1 cellular context compared by ENCODE assay signal in genomic region chr10:50832171-50832751, GRCh38.
A peak's percentile ranks its signal among the peaks of the same experiment; 100 is the strongest.
TF ChIP-seq lines count a peak whose summit lies in the region.

No MANE protein-coding gene starts in this region.

TF ChIP-seq in liver, 16 proteins besides CTCF, POLR2A, EP300 and RAD21 (continued from another document):
- TF ChIP-seq REST (IDR thresholded peaks at IDR 0.05) (peak; percentile 86), ATF3 (IDR thresholded peaks at IDR 0.05) (no peak), RXRA (IDR thresholded peaks at IDR 0.05) (peak; percentile 47 to 66), JUND (IDR thresholded peaks at IDR 0.05) (peak in 1 of 2 donors; percentile 50), EGR1 (IDR thresholded peaks at IDR 0.05; ENCODE audit: low read depth in 2 of 2) (no peak)
